7 cellular contexts compared by ENCODE assay signal in genomic region chr2:235626658-235627057, GRCh38.
"Had no signal": no experiment of that assay in that cellular context is flagged by ENCODE, and none has a peak within 500 bp of the region (broad histone marks: within the 10 kb centered on the region; RNA-seq: fewer than 3 reads in every experiment).

No MANE protein-coding gene starts in this region.

- H3K27me3 Mint-ChIP-seq: IgD-negative memory B cell had no signal

- H3K36me3 Mint-ChIP-seq: IgD-negative memory B cell had no signal

- DNase-seq: IMR-90, KBM-7, KG1 had no signal

- H3K27ac Mint-ChIP-seq: IgD-negative memory B cell had no signal

- H3K4me2 ChIP-seq: KMS-11 had no signal

- H3K4me3 Mint-ChIP-seq: IgD-negative memory B cell had no signal

- H3K27ac ChIP-seq: HL-60, KMS-11 had no signal

- H3K9ac ChIP-seq: KMS-11 had no signal

- FAIRE-seq: HTR-8/SVneo had no signal

- H3K4me1 Mint-ChIP-seq: IgD-negative memory B cell had no signal
